ENCODE assay signal across 8 cellular contexts in genomic region chr17:50638851-50639767, GRCh38. TPM values are rescaled to one million over a fixed set of nuclear protein-coding genes. Genes with fewer than 3 reads are reported as not detected.
DNase-seq lines count a peak whose midpoint lies in the region; ATAC-seq and TF ChIP-seq lines count a peak whose summit lies in the region.

No MANE protein-coding gene starts in this region.

- H3K36me3 ChIP-seq in Peyer's patch: no peaks in the 10 kb centered on the region
- no peaks in the 10 kb centered on the region for H3K36me3 ChIP-seq in ovary

- peak; percentile 91 for DNase-seq in DMS53 treated with DMSO at 0.1 percent for 48 hours (lab: John Stamatoyannopoulos, UW; ENCODE audit: unreplicated experiment)
- peak; percentile 56 to 94 (median 86) for DNase-seq in Peyer's patch
- DNase-seq in fibroblast of peridontal ligament (ENCODE audit: extremely low read depth): peak; percentile 91
- peak; percentile 91 to 96 (median 94) for DNase-seq in ovary
- DNase-seq in activated CD4-positive, alpha-beta memory T cell treated with anti-CD3 and anti-CD28 coated beads for 36 hours: no peak
- DNase-seq in KG1 (lab: John Stamatoyannopoulos, UW): no peak
- no peak for DNase-seq in HuH-7 (ENCODE audit: low spot score)

- H3K27ac ChIP-seq in Peyer's patch: peak overlapping the region; percentile 42 to 85 (median 69)
- H3K27ac ChIP-seq in ovary: no peak overlapping the region

- H3K9me3 Mint-ChIP-seq in activated CD4-positive, alpha-beta memory T cell treated with anti-CD3 and anti-CD28 coated beads for 36 hours: no peaks in the 10 kb centered on the region

- H3K4me3 ChIP-seq in Peyer's patch (peak overlapping the region in 1 of 4 donors; percentile 24), ovary (no peak overlapping the region)

- TF ChIP-seq CTCF in Peyer's patch (IDR thresholded peaks at IDR 0.05) (no peak), ovary (IDR thresholded peaks at IDR 0.05) (no peak)

- CTCF ChIA-PET in activated CD4-positive, alpha-beta memory T cell treated with anti-CD3 and anti-CD28 coated beads for 36 hours (lab: Charles Lee): interaction anchor here (0.8 to 3.6 kb wide), 3 partner anchors 9 to 12 kb away, joined by 3 to 21 read pairs (median 8); no protein-coding TSS in a partner anchor

- no peaks in the 10 kb centered on the region for H3K4me1 Mint-ChIP-seq in activated CD4-positive, alpha-beta memory T cell treated with anti-CD3 and anti-CD28 coated beads for 36 hours (ENCODE audit: low read depth)

- ATAC-seq in GM21786 (IDR thresholded peaks at IDR 0.05; ENCODE audit: unreplicated experiment): no peak

- peaks cover 39% of the 10 kb centered on the region for H3K27me3 Mint-ChIP-seq in activated CD4-positive, alpha-beta memory T cell treated with anti-CD3 and anti-CD28 coated beads for 36 hours

- H3K4me3 Mint-ChIP-seq in activated CD4-positive, alpha-beta memory T cell treated with anti-CD3 and anti-CD28 coated beads for 36 hours: no peak overlapping the region

- H3K27me3 ChIP-seq in Peyer's patch (peaks cover 0 to 6% of the 10 kb centered on the region in 2 donors), ovary (no peaks in the 10 kb centered on the region)

- H3K27ac Mint-ChIP-seq in activated CD4-positive, alpha-beta memory T cell treated with anti-CD3 and anti-CD28 coated beads for 36 hours: no peak overlapping the region

- intact Hi-C loops in ovary (cut with DNase I): loop anchor here in 2 of 4 donors (5.0 to 10.0 kb wide), 2 partner anchors 43 to 46 kb away; no protein-coding TSS in a partner anchor
- intact Hi-C loops in activated CD4-positive, alpha-beta memory T cell treated with anti-CD3 and anti-CD28 coated beads for 36 hours (cut with micrococcal nuclease): no loop called here

- peaks cover 5 to 79% (median 6%) of the 10 kb centered on the region in 4 donors for H3K4me1 ChIP-seq in Peyer's patch
- peaks cover 21% of the 10 kb centered on the region for H3K4me1 ChIP-seq in ovary (ENCODE audit: insufficient read depth)

- H3K9me3 ChIP-seq in Peyer's patch: no peaks in the 10 kb centered on the region
- H3K9me3 ChIP-seq in ovary: no peaks in the 10 kb centered on the region

- TF ChIP-seq POLR2A in Peyer's patch (IDR thresholded peaks at IDR 0.05): peak in 1 of 2 donors; percentile 65
- no peak for TF ChIP-seq POLR2A in ovary (IDR thresholded peaks at IDR 0.05)

- POLR2A ChIA-PET in activated CD4-positive, alpha-beta memory T cell treated with anti-CD3 and anti-CD28 coated beads for 36 hours (lab: Charles Lee): no interaction called here

- no peaks in the 10 kb centered on the region for H3K36me3 Mint-ChIP-seq in activated CD4-positive, alpha-beta memory T cell treated with anti-CD3 and anti-CD28 coated beads for 36 hours

- no peak for TF ChIP-seq EP300 in ovary (IDR thresholded peaks at IDR 0.05)

- WGBS in ovary, 3 donors: 8 to 13% (median 13%) methylated on average over 10 of the region's 10 CpGs

RNA-seq across cellular contexts. Expression of gene ABCC3, which starts 4.4 kb away (rescaled TPM):
- 100 to 1,000 TPM; 190 to 683 (median 305) TPM for total RNA-seq in Peyer's patch
- total RNA-seq in ovary: 10 to 100 TPM in 1 of 7 donors, 1 to 10 TPM in 6; 1.4 to 11.4 (median 5.2) TPM
- 10 to 100 TPM in 1 of 2 donors, 1 to 10 TPM in 1; 2.5 to 14.2 TPM for polyA plus RNA-seq in ovary
- not detected for total RNA-seq in activated CD4-positive, alpha-beta memory T cell treated with anti-CD3 and anti-CD28 coated beads for 36 hours

Comparison
In these comparisons a context has a peak if more than half of its experiments do, and no peak if none do; other contexts are left out.
1. DNase-seq: peak in DMS53 treated with DMSO at 0.1 percent for 48 hours (single experiment), Peyer's patch (3 of 3), fibroblast of peridontal ligament (single experiment) and ovary (5 of 5); none in activated CD4-positive, alpha-beta memory T cell treated with anti-CD3 and anti-CD28 coated beads for 36 hours (single experiment), KG1 (single experiment) and HuH-7 (single experiment).
2. H3K27ac ChIP-seq: peak in Peyer's patch (4 of 4); none in ovary (0 of 2).
3. RNA of gene ABCC3, which starts 4.4 kb away (total RNA-seq): 190 to 683 TPM in Peyer's patch; 1.4 to 11.4 TPM in ovary and not detected in activated CD4-positive, alpha-beta memory T cell treated with anti-CD3 and anti-CD28 coated beads for 36 hours; every median in the first group is over 10 times any median in the second.